Comparison of ENCODE assay signal across 25 cellular contexts in genomic region chr15:61907753-61908086, GRCh38.
"Had no signal": no experiment of that assay in that cellular context is flagged by ENCODE, and none has a peak within 500 bp of the region (broad histone marks: within the 10 kb centered on the region; RNA-seq: fewer than 3 reads in every experiment).

No MANE protein-coding gene starts in this region.

- DNase-seq: colonic mucosa; effector CD8-positive, alpha-beta T cell; endodermal cell; foreskin fibroblast; gastrocnemius medialis; heart left ventricle; left cardiac atrium; left ventricle myocardium inferior; lower lobe of right lung; natural killer cell; sigmoid colon; stimulated activated CD4-positive, alpha-beta T cell treated with anti-CD3 and anti-CD28 coated beads, Interleukin-2, amount 100 ng/mL, for 24 hours; stimulated activated CD4-positive, alpha-beta T cell treated with anti-CD3 and anti-CD28 coated beads, Interleukin-4, amount 100 ng/mL, for 24 hours; stimulated activated naive CD4-positive, alpha-beta T cell treated with Interleukin-2 at 50 U/mL for 16 hours; stomach; thyroid gland; trophoblast cell had no signal

- H3K4me1 ChIP-seq: colonic mucosa, gastrocnemius medialis, heart left ventricle, left ventricle myocardium inferior, lower lobe of right lung, parathyroid adenoma, prostate gland, right atrium auricular region, sigmoid colon had no signal

- H3K9me3 Mint-ChIP-seq: natural killer cell; stimulated activated effector memory CD8-positive, alpha-beta T cell treated with anti-CD3 and anti-CD28 coated beads, Interleukin-12 subunit alpha, Interleukin-12 subunit beta, amount 100 ng/mL, for 72 hours had no signal

- H3K27me3 ChIP-seq: colonic mucosa, gastrocnemius medialis, heart left ventricle, hepatocyte, right atrium auricular region, sigmoid colon, stomach, thyroid gland had no signal

- H3K27me3 Mint-ChIP-seq: dendritic cell treated with granulocyte-macrophage colony-stimulating factor and Interleukin-4, amounts not matched to agents 40 ng/mL and 50 ng/mL, for 4 days had no signal

- H3K4me1 Mint-ChIP-seq: stimulated activated effector memory CD8-positive, alpha-beta T cell treated with anti-CD3 and anti-CD28 coated beads, Interleukin-12 subunit alpha, Interleukin-12 subunit beta, amount 100 ng/mL, for 72 hours had no signal

- ATAC-seq: esophagus mucosa; gastrocnemius medialis; heart left ventricle; left cardiac atrium; lower lobe of right lung; natural killer cell; stimulated activated effector memory CD8-positive, alpha-beta T cell treated with anti-CD3 and anti-CD28 coated beads, Interleukin-12 subunit alpha, Interleukin-12 subunit beta, amount 100 ng/mL, for 72 hours had no signal

- H3K4me3 Mint-ChIP-seq: dendritic cell treated with granulocyte-macrophage colony-stimulating factor and Interleukin-4, amounts not matched to agents 40 ng/mL and 50 ng/mL, for 4 days; endodermal cell; natural killer cell; stimulated activated effector memory CD8-positive, alpha-beta T cell treated with anti-CD3 and anti-CD28 coated beads, Interleukin-12 subunit alpha, Interleukin-12 subunit beta, amount 100 ng/mL, for 72 hours had no signal

- H3K36me3 ChIP-seq: colonic mucosa, prostate gland had no signal

- H3K4me3 ChIP-seq: colonic mucosa, gastrocnemius medialis, heart left ventricle, hepatocyte, left ventricle myocardium inferior, lower lobe of right lung, prostate gland, right atrium auricular region, sigmoid colon, stomach, thyroid gland had no signal

- H3K9me3 ChIP-seq: colonic mucosa, gastrocnemius medialis, left ventricle myocardium inferior, lower lobe of right lung, prostate gland, right atrium auricular region, sigmoid colon, stomach, thyroid gland had no signal

- H3K9ac ChIP-seq: parathyroid adenoma had no signal

- H3K27ac Mint-ChIP-seq: dendritic cell treated with granulocyte-macrophage colony-stimulating factor and Interleukin-4, amounts not matched to agents 40 ng/mL and 50 ng/mL, for 4 days; endodermal cell; stimulated activated effector memory CD8-positive, alpha-beta T cell treated with anti-CD3 and anti-CD28 coated beads, Interleukin-12 subunit alpha, Interleukin-12 subunit beta, amount 100 ng/mL, for 72 hours had no signal

- H3K27ac ChIP-seq: colonic mucosa, epithelial cell of prostate, gastrocnemius medialis, heart left ventricle, left ventricle myocardium inferior, lower lobe of right lung, parathyroid adenoma, prostate gland, right atrium auricular region, sigmoid colon, stomach had no signal
